ENCODE assay signal across 35 cellular contexts in the genomic region with DNA sequence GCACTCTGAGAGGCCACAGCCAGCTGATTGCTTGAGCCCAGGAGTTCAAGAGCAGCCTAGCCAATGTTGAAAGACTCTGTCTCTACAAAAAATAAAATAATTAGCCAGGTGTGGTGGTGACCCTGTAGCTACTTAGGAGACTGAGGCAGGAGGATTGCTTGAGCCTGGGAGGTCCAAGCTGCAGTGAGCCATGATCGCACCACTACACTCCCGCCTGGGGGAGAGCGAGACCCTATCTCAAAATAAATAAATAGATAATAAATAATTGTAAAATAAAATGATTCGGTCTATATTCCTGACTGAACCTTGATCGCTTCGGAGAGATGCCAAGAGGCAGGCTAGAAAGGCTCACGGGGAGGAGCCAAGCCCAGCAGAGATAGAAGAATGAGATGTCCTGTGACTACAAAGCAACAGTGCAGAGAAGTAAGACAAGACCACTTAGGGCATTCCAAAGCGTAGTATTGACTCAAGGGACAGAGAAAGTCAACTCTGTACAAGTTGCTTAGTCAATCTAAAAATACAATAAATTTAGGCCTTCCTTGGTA.
"Had no signal": no experiment of that assay in that cellular context is flagged by ENCODE, and none has a peak within 500 bp of the region (broad histone marks: within the 10 kb centered on the region; RNA-seq: fewer than 3 reads in every experiment).

No MANE protein-coding gene starts in this region.

- H3K27me3 ChIP-seq: MG63 had no signal

- H3K36me3 ChIP-seq: MG63 had no signal

- H3K4me3 ChIP-seq: MG63 had no signal

- DNase-seq: Karpas-422, Kasumi-1, MG63, MM.1S, MV-4-11, NCI-H1048, NCI-H1092, NCI-H1092 treated with DMSO at 0.1 percent for 48 hours, NCI-H1105, NCI-H1105 treated with DMSO at 0.1 percent for 48 hours, NCI-H1417, NCI-H1417 treated with DMSO at 0.1 percent for 48 hours, NCI-H1436, NCI-H1436 treated with DMSO at 0.1 percent for 48 hours, NCI-H146, NCI-H1694, NCI-H1694 treated with DMSO at 0.1 percent for 48 hours, NCI-H187, NCI-H187 treated with DMSO at 0.1 percent for 48 hours, NCI-H1930, NCI-H2029, NCI-H2029 treated with DMSO at 0.1 percent for 48 hours, NCI-H2081, NCI-H2081 treated with DMSO at 0.1 percent for 48 hours, NCI-H2107, NCI-H2171, NCI-H2171 treated with DMSO at 0.1 percent for 48 hours, NCI-H2227 treated with DMSO at 0.1 percent for 48 hours, NCI-H226, NCI-H345, NCI-H446, NCI-H446 treated with DMSO at 0.1 percent for 48 hours, NCI-H510A, NCI-H510A treated with DMSO at 0.1 percent for 48 hours, NCI-H524 had no signal
